In genomic region chr15:101528108-101528916, GRCh38 we compare ENCODE assay signal across 11 cellular contexts. TPM values are rescaled to one million over a fixed set of nuclear protein-coding genes. Genes with fewer than 3 reads are reported as not detected.
DNase-seq lines count a peak whose midpoint lies in the region; ATAC-seq and TF ChIP-seq lines count a peak whose summit lies in the region.
"Had no signal": no experiment of that assay in that cellular context is flagged by ENCODE, and none has a peak within 500 bp of the region (broad histone marks: within the 10 kb centered on the region; RNA-seq: fewer than 3 reads in every experiment).

No MANE protein-coding gene starts in this region.

- TF ChIP-seq CTCF in WTC11 (IDR thresholded peaks at IDR 0.05) (no peak), stomach (IDR thresholded peaks at IDR 0.05) (no peak), WERI-Rb-1 (IDR thresholded peaks at IDR 0.05; ENCODE audit: low read depth, low read length) (no peak), suprapubic skin (IDR thresholded peaks at IDR 0.05) (no peak), RWPE1 (conservative IDR thresholded peaks at IDR 0.05; ENCODE audit: low read depth) (no peak)

- no peaks in the 10 kb centered on the region for H3K36me3 Mint-ChIP-seq in WTC11
- H3K36me3 Mint-ChIP-seq: memory B cell had no signal

- no peak for TF ChIP-seq EP300 in stomach (IDR thresholded peaks at IDR 0.05)
- no peak for TF ChIP-seq EP300 in suprapubic skin (IDR thresholded peaks at IDR 0.05)

- H3K4me1 ChIP-seq in stomach (peaks cover 20 to 30% (median 24%) of the 10 kb centered on the region in 4 donors), suprapubic skin (peaks cover 10% of the 10 kb centered on the region)

- CTCF ChIA-PET in WTC11 (lab: Charles Lee) (interaction anchor here (1.9 kb wide), 1 partner anchor 26 kb away, joined by 5 read pairs; no protein-coding TSS in a partner anchor), RWPE1 (lab: Yijun Ruan, JAX) (no interaction called here)

- TF ChIP-seq POLR2A in stomach (IDR thresholded peaks at IDR 0.05) (no peak), suprapubic skin (IDR thresholded peaks at IDR 0.05) (no peak)

- WGBS in stomach, 5 donors: 21 to 36% (median 25%) methylated on average over 12 to 18 of the region's 18 CpGs
- 59% methylated on average over 8 of the region's 18 CpGs for WGBS in suprapubic skin

- H3K4me3 ChIP-seq in stomach: peak overlapping the region in 1 of 4 donors; percentile 8
- H3K4me3 ChIP-seq in WERI-Rb-1 (ENCODE audit: low read depth, low read length): no peak overlapping the region
- no peak overlapping the region for H3K4me3 ChIP-seq in suprapubic skin

- H3K27me3 Mint-ChIP-seq in WTC11 (ENCODE audit: low read depth): no peaks in the 10 kb centered on the region

- ATAC-seq in GM21619 (IDR thresholded peaks at IDR 0.05; ENCODE audit: unreplicated experiment): peak; percentile 64
- no peak for ATAC-seq in WTC11
- ATAC-seq in left lobe of liver: peak; percentile 74
- ATAC-seq in activated CD4-positive, CD25-positive, alpha-beta regulatory T cell treated with anti-CD3 and anti-CD28 coated beads, Interleukin-2, amount 50 U/mL, for 24 hours: no peak

- H3K27ac Mint-ChIP-seq in WTC11: no peak overlapping the region
- H3K27ac Mint-ChIP-seq: memory B cell had no signal

- H3K4me3 Mint-ChIP-seq in WTC11: no peak overlapping the region
- H3K4me3 Mint-ChIP-seq: memory B cell had no signal

- H3K27ac ChIP-seq in stomach (peak overlapping the region in 4 of 5 donors; percentile 54 to 75 (median 72)), WERI-Rb-1 (no peak overlapping the region), suprapubic skin (no peak overlapping the region), RWPE1 (no peak overlapping the region)

- H3K9me3 ChIP-seq in stomach (no peaks in the 10 kb centered on the region), WERI-Rb-1 (ENCODE audit: severe bottlenecking) (no peaks in the 10 kb centered on the region), suprapubic skin (no peaks in the 10 kb centered on the region)

- intact Hi-C loops in stomach (cut with DNase I; ENCODE audit: low total_unique reads): no loop called here

- peaks cover 0 to 7% (median 0%) of the 10 kb centered on the region in 3 donors for H3K27me3 ChIP-seq in stomach
- H3K27me3 ChIP-seq in WERI-Rb-1 (ENCODE audit: insufficient read depth, low read depth, severe bottlenecking): no peaks in the 10 kb centered on the region
- H3K27me3 ChIP-seq in suprapubic skin: peaks cover 5% of the 10 kb centered on the region

- no peak for DNase-seq in WTC11 (ENCODE audit: low spot score)
- DNase-seq in left lobe of liver (ENCODE audit: low spot score): peak; percentile 94
- peak; percentile 68 for DNase-seq in stomach
- DNase-seq in WERI-Rb-1: no peak
- DNase-seq in suprapubic skin (ENCODE audit: low spot score in 2 of 2): no peak
- no peak for DNase-seq in RWPE1 (ENCODE audit: low spot score)
- DNase-seq: activated effector memory CD4-positive, alpha-beta T cell treated with Interleukin-2 at 50 U/mL for 16 hours; T-helper 2 cell had no signal

- H3K9me3 Mint-ChIP-seq in WTC11: no peaks in the 10 kb centered on the region
- H3K9me3 Mint-ChIP-seq: memory B cell had no signal

- H3K36me3 ChIP-seq in stomach (no peaks in the 10 kb centered on the region), WERI-Rb-1 (no peaks in the 10 kb centered on the region), suprapubic skin (no peaks in the 10 kb centered on the region)

- H3K4me1 Mint-ChIP-seq in WTC11: peaks cover 10% of the 10 kb centered on the region; the same call in 1 of the 2 replicates
- H3K4me1 Mint-ChIP-seq: memory B cell had no signal

- POLR2A ChIA-PET in WTC11 (lab: Charles Lee) (no interaction called here), RWPE1 (lab: Yijun Ruan, JAX; ENCODE audit: low non-redundant PET) (no interaction called here)

TF ChIP-seq in WTC11, 78 proteins besides CTCF, POLR2A, EP300 and RAD21:
- TF ChIP-seq PREB (CRISPR knock-in tag; IDR thresholded peaks at IDR 0.05; ENCODE audit: borderline replicate concordance) (no peak), ZNF232 (CRISPR knock-in tag; IDR thresholded peaks at IDR 0.05) (no peak), GABPB1 (CRISPR knock-in tag; IDR thresholded peaks at IDR 0.05) (peak; percentile 62)

RNA-seq across cellular contexts. Expression of gene PCSK6, which starts 38.8 kb away (rescaled TPM):
- 2.9 to 3.8 TPM (median 3.8 TPM) in 3 replicates for total RNA-seq in WTC11 (2021)
- 180 TPM for total RNA-seq in left lobe of liver
- 10 to 100 TPM in 4 of 5 donors, 1 to 10 TPM in 1; 2.9 to 91.5 (median 24.4) TPM for total RNA-seq in stomach
- 10 to 100 TPM in 1 of 3 donors, 1 to 10 TPM in 2; 2.8 to 14.4 (median 8.2) TPM for polyA plus RNA-seq in stomach
- total RNA-seq in suprapubic skin: 10 to 100 TPM; 12.9 to 31.5 (median 23.7) TPM

Comparison
In these comparisons a context has a peak if more than half of its experiments do, and no peak if none do; other contexts are left out.
1. ATAC-seq: peak in GM21619 (single experiment) and left lobe of liver (single experiment); none in WTC11 (single experiment) and activated CD4-positive, CD25-positive, alpha-beta regulatory T cell treated with anti-CD3 and anti-CD28 coated beads, Interleukin-2, amount 50 U/mL, for 24 hours (0 of 2).
2. DNase-seq: peak in left lobe of liver (single experiment) and stomach (single experiment); none in WTC11 (single experiment), WERI-Rb-1 (single experiment), suprapubic skin (0 of 2) and RWPE1 (single experiment).
3. H3K27ac ChIP-seq: peak in stomach (4 of 5); none in WERI-Rb-1 (single experiment), suprapubic skin (single experiment) and RWPE1 (single experiment).